ENCODE assay signal across 9 cellular contexts in the genomic region with DNA sequence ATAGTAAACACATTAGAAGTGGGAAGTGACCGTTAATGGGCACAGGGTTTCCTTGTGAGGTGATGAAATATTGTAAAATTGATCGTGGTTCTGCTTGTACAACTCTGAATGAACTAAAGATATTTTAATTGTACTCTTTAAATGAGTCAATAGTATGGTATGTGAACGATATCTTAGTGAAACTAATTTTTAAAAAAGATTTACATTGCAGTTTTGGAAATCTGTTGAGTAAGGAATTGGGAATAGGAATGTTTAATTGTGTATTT. TPM values are rescaled to one million over a fixed set of nuclear protein-coding genes. Genes with fewer than 3 reads are reported as not detected.
DNase-seq lines count a peak whose midpoint lies in the region; ATAC-seq lines count a peak whose summit lies in the region.
"Had no signal": no experiment of that assay in that cellular context is flagged by ENCODE, and none has a peak within 500 bp of the region (broad histone marks: within the 10 kb centered on the region; RNA-seq: fewer than 3 reads in every experiment).

No MANE protein-coding gene starts in this region.

- H3K36me3 Mint-ChIP-seq in central memory CD8-positive, alpha-beta T cell (ENCODE audit: insufficient read depth): peaks cover 16% of the 10 kb centered on the region

- no peak for ATAC-seq in central memory CD8-positive, alpha-beta T cell (replicated peaks; ENCODE audit: extremely low read depth, poor library complexity, severe bottlenecking)
- ATAC-seq in GM21723 (IDR thresholded peaks at IDR 0.05; ENCODE audit: unreplicated experiment) (no peak), GM19397 (IDR thresholded peaks at IDR 0.05; ENCODE audit: unreplicated experiment) (no peak)

- peaks cover 19% of the 10 kb centered on the region for H3K4me1 ChIP-seq in neuron (ENCODE audit: insufficient read depth, low read length)

- peak; percentile 61 for DNase-seq in EH (ENCODE audit: low read depth)
- DNase-seq in MV-4-11 (lab: John Stamatoyannopoulos, UW): peak; percentile 49
- no peak for DNase-seq in central memory CD8-positive, alpha-beta T cell (ENCODE audit: low spot score in 2 of 2)
- DNase-seq in DMS153 (lab: John Stamatoyannopoulos, UW): no peak
- DNase-seq in posterior vena cava (ENCODE audit: low spot score): no peak
- DNase-seq: activated gamma-delta T cell treated with Interleukin-2 at 50 U/mL for 16 hours had no signal

- intact Hi-C loops in posterior vena cava (cut with DNase I): no loop called here

- peaks cover 11% of the 10 kb centered on the region for H3K36me3 ChIP-seq in neuron (ENCODE audit: insufficient read depth, low read length)

- no peak overlapping the region for H2AFZ ChIP-seq in neuron (ENCODE audit: low read depth, low read length)

- H3K4me3 Mint-ChIP-seq in central memory CD8-positive, alpha-beta T cell: peak overlapping the region; percentile 99

- no peaks in the 10 kb centered on the region for H3K27me3 ChIP-seq in neuron (ENCODE audit: insufficient read depth, low read length)

- peaks cover 50% of the 10 kb centered on the region for H3K4me1 Mint-ChIP-seq in central memory CD8-positive, alpha-beta T cell

- no peaks in the 10 kb centered on the region for H3K27me3 Mint-ChIP-seq in central memory CD8-positive, alpha-beta T cell

- peak overlapping the region; percentile 74 for H3K4me3 ChIP-seq in neuron (ENCODE audit: low read length)

- no peaks in the 10 kb centered on the region for H3K9me3 Mint-ChIP-seq in central memory CD8-positive, alpha-beta T cell

- H3K27ac Mint-ChIP-seq in central memory CD8-positive, alpha-beta T cell (ENCODE audit: low read depth): peak overlapping the region; percentile 85

- no peaks in the 10 kb centered on the region for H3K9me3 ChIP-seq in neuron (ENCODE audit: low read length)

RNA-seq across cellular contexts. Expression of gene ZNF410, which starts 1.7 kb away (rescaled TPM):
- total RNA-seq in posterior vena cava: 10 to 100 TPM; 38.6 to 39.2 TPM

RNA-seq across cellular contexts. Expression of gene PTGR2, which starts 36.8 kb away (rescaled TPM):
- 1 to 10 TPM; 5.6 to 9.2 TPM for total RNA-seq in posterior vena cava

Comparison
In these comparisons a context has a peak if more than half of its experiments do, and no peak if none do; other contexts are left out.
1. DNase-seq: peak in EH (single experiment) and MV-4-11 (single experiment); none in central memory CD8-positive, alpha-beta T cell (0 of 2), DMS153 (single experiment) and posterior vena cava (single experiment).